Comparison of ENCODE assay signal across 1 cellular context in genomic region chr14:27686137-27686536, GRCh38.
TF ChIP-seq lines count a peak whose summit lies in the region.

No MANE protein-coding gene starts in this region.

TF ChIP-seq in WTC11, 78 proteins besides CTCF, POLR2A, EP300 and RAD21:
- no peak for TF ChIP-seq ZBTB43 (CRISPR knock-in tag; IDR thresholded peaks at IDR 0.05)
- TF ChIP-seq SMAD3 (CRISPR knock-in tag; IDR thresholded peaks at IDR 0.05; ENCODE audit: borderline replicate concordance): no peak
- no peak for TF ChIP-seq MXD4 (CRISPR knock-in tag; IDR thresholded peaks at IDR 0.05; ENCODE audit: borderline replicate concordance)
- no peak for TF ChIP-seq FOXK1 (CRISPR knock-in tag; IDR thresholded peaks at IDR 0.05)
- no peak for TF ChIP-seq IRF1 (CRISPR knock-in tag; IDR thresholded peaks at IDR 0.05)
- TF ChIP-seq ATF2 (CRISPR knock-in tag; IDR thresholded peaks at IDR 0.05; ENCODE audit: borderline replicate concordance, low read depth): no peak
- TF ChIP-seq ESRRA (CRISPR knock-in tag; IDR thresholded peaks at IDR 0.05; ENCODE audit: borderline replicate concordance): no peak
- no peak for TF ChIP-seq FOXP1 (CRISPR knock-in tag; IDR thresholded peaks at IDR 0.05; ENCODE audit: borderline replicate concordance)
- TF ChIP-seq ZNF232 (CRISPR knock-in tag; IDR thresholded peaks at IDR 0.05): no peak
- no peak for TF ChIP-seq ZNF416 (CRISPR knock-in tag; IDR thresholded peaks at IDR 0.05)
- TF ChIP-seq ETV6 (CRISPR knock-in tag; IDR thresholded peaks at IDR 0.05): no peak
- no peak for TF ChIP-seq MAX (CRISPR knock-in tag; IDR thresholded peaks at IDR 0.05)
- TF ChIP-seq USF1 (CRISPR knock-in tag; IDR thresholded peaks at IDR 0.05): no peak
- TF ChIP-seq USF2 (CRISPR knock-in tag; IDR thresholded peaks at IDR 0.05): no peak
- no peak for TF ChIP-seq CREM (CRISPR knock-in tag; IDR thresholded peaks at IDR 0.05)
- no peak for TF ChIP-seq ZNF512 (CRISPR knock-in tag; IDR thresholded peaks at IDR 0.05; ENCODE audit: borderline replicate concordance)
- no peak for TF ChIP-seq ZNF671 (CRISPR knock-in tag; IDR thresholded peaks at IDR 0.05)
- TF ChIP-seq ZNF396 (CRISPR knock-in tag; IDR thresholded peaks at IDR 0.05; ENCODE audit: borderline replicate concordance): no peak
